Comparison of ENCODE assay signal across 27 cellular contexts in genomic region chr17:17789410-17789809, GRCh38. TPM values are rescaled to one million over a fixed set of nuclear protein-coding genes. Genes with fewer than 3 reads are reported as not detected.
DNase-seq lines count a peak whose midpoint lies in the region; ATAC-seq and TF ChIP-seq lines count a peak whose summit lies in the region.
"Had no signal": no experiment of that assay in that cellular context is flagged by ENCODE, and none has a peak within 500 bp of the region (broad histone marks: within the 10 kb centered on the region; RNA-seq: fewer than 3 reads in every experiment).

No MANE protein-coding gene starts in this region.

- 97 to 98% methylated on average over 2 to 6 of the region's 6 CpGs for WGBS in upper lobe of left lung, 2 donors

- no peaks in the 10 kb centered on the region for H3K9me2 ChIP-seq in Loucy (replicated peaks; ENCODE audit: low read depth, low read length)

- peak overlapping the region in 4 of 11 experiments; percentile 19 to 39 (median 31); a peak in 1 of 22 replicates for H3K9ac ChIP-seq in BLaER1 treated with 17β-estradiol and CSF1 and Interleukin-3, amounts not matched to agents 10 nM and 100 nM
- H3K9ac ChIP-seq in Loucy (ENCODE audit: low read depth, low read length, poor library complexity, severe bottlenecking), result peak overlapping the region; percentile 34

- peaks cover 95 to 100% (median 96%) of the 10 kb centered on the region in 11 experiments for H4K20me1 ChIP-seq in BLaER1 treated with 17β-estradiol and CSF1 and Interleukin-3, amounts not matched to agents 10 nM and 100 nM
- H4K20me1 ChIP-seq in Loucy (ENCODE audit: insufficient read depth, low read length, poor library complexity, severe bottlenecking), result peaks cover 84% of the 10 kb centered on the region

- H3K36me3 Mint-ChIP-seq in neural crest cell (ENCODE audit: low read depth), result no peaks in the 10 kb centered on the region

- ATAC-seq in upper lobe of left lung (ENCODE audit: low FRiP score in 2 of 2) (no peak), left lobe of liver (no peak)
- ATAC-seq: Panc1, right cardiac atrium had no signal

- peaks cover 2% of the 10 kb centered on the region for H3K27me3 Mint-ChIP-seq in neural crest cell (ENCODE audit: low read depth)
- H3K27me3 Mint-ChIP-seq: activated CD4-positive, alpha-beta memory T cell treated with anti-CD3 and anti-CD28 coated beads for 36 hours; CD4-positive, alpha-beta T cell had no signal

- TF ChIP-seq CTCF in Loucy (conservative IDR thresholded peaks at IDR 0.05; ENCODE audit: low read length) (no peak), dorsolateral prefrontal cortex (IDR thresholded peaks at IDR 0.05 in 54 of 56, conservative IDR thresholded peaks at IDR 0.05 in 2 of 56; ENCODE audit: low read depth in 1 of 56, partially characterized antibody in 56 of 56) (no peak), neural crest cell (conservative IDR thresholded peaks at IDR 0.05) (no peak), upper lobe of left lung (IDR thresholded peaks at IDR 0.05) (no peak)

- H3K27ac ChIP-seq in BLaER1 treated with 17β-estradiol and CSF1 and Interleukin-3, amounts not matched to agents 10 nM and 100 nM, result no peak overlapping the region
- H3K27ac ChIP-seq in dorsolateral prefrontal cortex (peak overlapping the region in 45 of 59 donors; percentile 1 to 96 (median 84)), upper lobe of left lung (no peak overlapping the region)
- H3K27ac ChIP-seq: HL-60 had no signal

- no peak overlapping the region for H3K27ac Mint-ChIP-seq in neural crest cell (ENCODE audit: unreplicated experiment)
- H3K27ac Mint-ChIP-seq: activated CD4-positive, alpha-beta memory T cell treated with anti-CD3 and anti-CD28 coated beads for 36 hours had no signal

- H3K4me1 Mint-ChIP-seq in neural crest cell, result peaks cover 66% of the 10 kb centered on the region

- no peak for TF ChIP-seq EP300 in upper lobe of left lung (IDR thresholded peaks at IDR 0.05)

- peaks cover 87% of the 10 kb centered on the region for H3K79me2 ChIP-seq in Loucy (ENCODE audit: insufficient read depth, low read length)

- H3K4me3 Mint-ChIP-seq in neural crest cell, result peak overlapping the region; percentile 41
- H3K4me3 Mint-ChIP-seq: activated CD4-positive, alpha-beta memory T cell treated with anti-CD3 and anti-CD28 coated beads for 36 hours; CD4-positive, alpha-beta T cell had no signal

- no peaks in the 10 kb centered on the region for H3K9me3 Mint-ChIP-seq in neural crest cell
- H3K9me3 Mint-ChIP-seq: activated CD4-positive, alpha-beta memory T cell treated with anti-CD3 and anti-CD28 coated beads for 36 hours; CD4-positive, alpha-beta T cell had no signal

- H3F3A ChIP-seq in Loucy (ENCODE audit: low read depth), result no peaks in the 10 kb centered on the region

- no peak overlapping the region for H2AFZ ChIP-seq in Loucy (ENCODE audit: low read length)

- peaks cover 32 to 95% (median 88%) of the 10 kb centered on the region in 10 experiments for H3K4me1 ChIP-seq in BLaER1 treated with 17β-estradiol and CSF1 and Interleukin-3, amounts not matched to agents 10 nM and 100 nM
- H3K4me1 ChIP-seq in Loucy (ENCODE audit: insufficient read depth, low read length, poor library complexity, severe bottlenecking) (peaks cover 42% of the 10 kb centered on the region), upper lobe of left lung (peaks cover 13 to 47% (median 24%) of the 10 kb centered on the region in 4 donors)

- no peak for DNase-seq in dorsolateral prefrontal cortex
- DNase-seq in neural crest cell (ENCODE audit: low read depth, low spot score), result no peak
- no peak for DNase-seq in anterior cingulate cortex (lab: John Stamatoyannopoulos, UW)
- DNase-seq in upper lobe of left lung, result no peak
- DNase-seq in left lobe of liver (ENCODE audit: low spot score), result no peak
- DNase-seq: activated CD4-positive, alpha-beta memory T cell treated with anti-CD3 and anti-CD28 coated beads for 36 hours; activated CD8-positive, alpha-beta memory T cell treated with anti-CD3 and anti-CD28 coated beads, Interleukin-2, amount 50 U/mL, for 48 hours; activated naive CD4-positive, alpha-beta T cell treated with anti-CD3 and anti-CD28 coated beads, Interleukin-2, amount 50 U/mL, for 16 hours; aorta; caudate nucleus; CD4-positive, alpha-beta T cell; dermis blood vessel endothelial cell; DMS53; left colon; mesendoderm; NCI-H1048; NCI-H2171; NCI-H526; NK-92 treated with Interleukin-12 subunit alpha and Interleukin-12 subunit beta, amount 100 ng/mL, for 24 hours; SHP77 treated with DMSO at 0.1 percent for 48 hours; stimulated activated CD4-positive, alpha-beta T cell treated with anti-CD3 and anti-CD28 coated beads, Interleukin-4, amount 100 ng/mL, for 1 hour; trophoblast cell had no signal

- no peaks in the 10 kb centered on the region for H3K9me3 ChIP-seq in BLaER1 treated with 17β-estradiol and CSF1 and Interleukin-3, amounts not matched to agents 10 nM and 100 nM (replicated peaks in 1 of 11)
- H3K9me3 ChIP-seq in Loucy (ENCODE audit: insufficient read depth, low read depth, low read length) (no peaks in the 10 kb centered on the region), upper lobe of left lung (no peaks in the 10 kb centered on the region)

- intact Hi-C loops in dorsolateral prefrontal cortex (cut with DNase I), result no loop called here

- H3K36me3 ChIP-seq in BLaER1 treated with 17β-estradiol and CSF1 and Interleukin-3, amounts not matched to agents 10 nM and 100 nM, result peaks cover 9 to 21% (median 14%) of the 10 kb centered on the region in 11 experiments
- H3K36me3 ChIP-seq in Loucy (ENCODE audit: insufficient read depth, low read length) (peaks cover 18% of the 10 kb centered on the region; the same call in 1 of the 2 replicates), upper lobe of left lung (peaks cover 0 to 15% (median 13%) of the 10 kb centered on the region in 4 donors)

- no peak for TF ChIP-seq POLR2A in upper lobe of left lung (IDR thresholded peaks at IDR 0.05)

- H3K4me2 ChIP-seq in BLaER1 treated with 17β-estradiol and CSF1 and Interleukin-3, amounts not matched to agents 10 nM and 100 nM, result peak overlapping the region in 7 of 11 experiments; percentile 15 to 98 (median 77); a peak in 9 of 22 replicates
- H3K4me2 ChIP-seq in Loucy (ENCODE audit: low read depth, low read length, poor library complexity, severe bottlenecking), result no peak overlapping the region

- peaks cover 0 to 6% (median 0%) of the 10 kb centered on the region in 11 experiments; a peak in 1 of 22 replicates for H3K27me3 ChIP-seq in BLaER1 treated with 17β-estradiol and CSF1 and Interleukin-3, amounts not matched to agents 10 nM and 100 nM
- H3K27me3 ChIP-seq in Loucy (ENCODE audit: insufficient read depth, low read length, poor library complexity, severe bottlenecking), result no peaks in the 10 kb centered on the region
- H3K27me3 ChIP-seq in dorsolateral prefrontal cortex, result no peaks in the 10 kb centered on the region
- H3K27me3 ChIP-seq in upper lobe of left lung, result no peaks in the 10 kb centered on the region

- H3K4me3 ChIP-seq in BLaER1 treated with 17β-estradiol and CSF1 and Interleukin-3, amounts not matched to agents 10 nM and 100 nM, result no peak overlapping the region
- H3K4me3 ChIP-seq in Loucy (ENCODE audit: low read length, poor library complexity, severe bottlenecking), result no peak overlapping the region
- H3K4me3 ChIP-seq in dorsolateral prefrontal cortex, result no peak overlapping the region
- H3K4me3 ChIP-seq in upper lobe of left lung, result no peak overlapping the region

RNA-seq across cellular contexts. Expression of gene SREBF1, which starts 47.4 kb away (rescaled TPM):
- total RNA-seq in dorsolateral prefrontal cortex, result 100 to 1,000 TPM in 84 of 120 experiments, 10 to 100 TPM in 36; 57.2 to 359 (median 120) TPM
- total RNA-seq in neural crest cell, result 128 and 132 TPM in 2 replicates
- total RNA-seq in upper lobe of left lung, result 100 to 1,000 TPM in 3 of 6 donors, 10 to 100 TPM in 3; 64.2 to 579 (median 123) TPM
- total RNA-seq in left lobe of liver, result 220 TPM

Comparison
In these comparisons a context has a peak if more than half of its experiments do, and no peak if none do; other contexts are left out.
1. H3K27ac ChIP-seq: peak in dorsolateral prefrontal cortex (45 of 59); none in BLaER1 treated with 17β-estradiol and CSF1 and Interleukin-3, amounts not matched to agents 10 nM and 100 nM (0 of 11) and upper lobe of left lung (0 of 4).